In the genomic region with DNA sequence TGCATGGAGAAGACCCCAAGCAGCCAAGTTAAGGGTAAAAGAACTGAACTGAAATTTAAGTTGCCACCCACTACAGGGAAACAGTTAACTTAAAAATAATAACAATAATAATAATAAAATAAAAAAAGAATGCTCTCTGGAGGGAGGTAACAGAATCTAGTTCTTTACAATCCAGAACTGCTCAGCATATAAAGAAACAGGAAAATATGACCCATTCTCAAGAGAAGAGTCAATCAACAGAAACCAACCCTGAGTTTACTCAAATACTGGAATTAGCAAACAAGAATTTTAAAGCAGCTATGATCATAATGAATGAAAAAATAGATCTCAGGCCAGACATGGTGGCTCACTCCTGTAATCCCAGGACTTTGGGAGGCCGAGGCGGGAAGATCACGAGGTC, we compare ENCODE assay signal across 20 cellular contexts. TPM values are rescaled to one million over a fixed set of nuclear protein-coding genes. Genes with fewer than 3 reads are reported as not detected.
A peak's percentile ranks its signal among the peaks of the same experiment; 100 is the strongest.
DNase-seq lines count a peak whose midpoint lies in the region; ATAC-seq and TF ChIP-seq lines count a peak whose summit lies in the region.
"Had no signal": no experiment of that assay in that cellular context is flagged by ENCODE, and none has a peak within 500 bp of the region (broad histone marks: within the 10 kb centered on the region; RNA-seq: fewer than 3 reads in every experiment).

No MANE protein-coding gene starts in this region.

- H3K36me3 Mint-ChIP-seq in Caco-2 (ENCODE audit: insufficient read depth, unreplicated experiment): no peaks in the 10 kb centered on the region
- H3K36me3 Mint-ChIP-seq: immature natural killer cell had no signal

- no peak overlapping the region for H3K4me3 ChIP-seq in BLaER1 treated with 17β-estradiol and CSF1 and Interleukin-3, amounts not matched to agents 10 nM and 100 nM
- H3K4me3 ChIP-seq in Caco-2 (ENCODE audit: low read depth, low read length) (no peak overlapping the region), IMR-90 (ENCODE audit: insufficient read depth, low read depth, low read length) (no peak overlapping the region), hepatocyte (no peak overlapping the region), esophagus squamous epithelium (no peak overlapping the region)
- H3K4me3 ChIP-seq: GM23338 had no signal

- H2AK9ac ChIP-seq in IMR-90 (replicated peaks; ENCODE audit: low read depth, low read length, poor library complexity): no peak overlapping the region

- H2BK20ac ChIP-seq in IMR-90 (ENCODE audit: low read depth, low read length): peak overlapping the region; percentile 65; the same call in 1 of the 2 replicates

- H2BK120ac ChIP-seq in IMR-90 (ENCODE audit: low read depth, low read length): no peak overlapping the region

- no peak overlapping the region for H2AK5ac ChIP-seq in IMR-90 (ENCODE audit: low read depth, low read length)

- no peak overlapping the region for H3K56ac ChIP-seq in IMR-90 (ENCODE audit: extremely low read depth, insufficient read depth, low read length)

- H4K20me1 ChIP-seq in BLaER1 treated with 17β-estradiol and CSF1 and Interleukin-3, amounts not matched to agents 10 nM and 100 nM: peaks cover 96 to 100% (median 99%) of the 10 kb centered on the region in 11 experiments
- H4K20me1 ChIP-seq in IMR-90 (ENCODE audit: insufficient read depth, low read length) (peaks cover 72% of the 10 kb centered on the region), hepatocyte (ENCODE audit: insufficient read depth, poor library complexity, severe bottlenecking) (peaks cover 21% of the 10 kb centered on the region)

- no peak overlapping the region for H3K9ac ChIP-seq in BLaER1 treated with 17β-estradiol and CSF1 and Interleukin-3, amounts not matched to agents 10 nM and 100 nM
- H3K9ac ChIP-seq in IMR-90 (ENCODE audit: low read depth, low read length): no peak overlapping the region

- no peaks in the 10 kb centered on the region for H3K27me3 Mint-ChIP-seq in Caco-2 (ENCODE audit: insufficient read depth, unreplicated experiment)
- H3K27me3 Mint-ChIP-seq: B cell had no signal

- no CpG with 5 or more reads among the region's 3 CpGs for WGBS in IMR-90 (ENCODE audit: extremely low coverage in 2 of 2, insufficient read length in 1 of 2), 2 experiments
- 94% methylated on average over 3 of the region's 3 CpGs for WGBS in hepatocyte (ENCODE audit: low lambda C conversion rate, missing lambda C conversion rate)
- 72 to 88% methylated on average over 3 of the region's 3 CpGs for WGBS in esophagus squamous epithelium, 2 donors

- H4K8ac ChIP-seq in IMR-90 (ENCODE audit: low read depth in 2 of 2, low read length in 2 of 2): no peak overlapping the region

- peaks cover 29 to 63% (median 42%) of the 10 kb centered on the region in 10 experiments for H3K4me1 ChIP-seq in BLaER1 treated with 17β-estradiol and CSF1 and Interleukin-3, amounts not matched to agents 10 nM and 100 nM
- peaks cover 45% of the 10 kb centered on the region for H3K4me1 ChIP-seq in Caco-2
- peaks cover 20% of the 10 kb centered on the region for H3K4me1 ChIP-seq in IMR-90 (ENCODE audit: control insufficient read depth, insufficient read depth, low read length)
- no peaks in the 10 kb centered on the region for H3K4me1 ChIP-seq in hepatocyte (ENCODE audit: insufficient read depth)
- peaks cover 0 to 51% (median 16%) of the 10 kb centered on the region in 3 donors for H3K4me1 ChIP-seq in esophagus squamous epithelium

- H3K27ac Mint-ChIP-seq in Caco-2 (ENCODE audit: unreplicated experiment): peak overlapping the region; percentile 13
- H3K27ac Mint-ChIP-seq: B cell, GM23338, immature natural killer cell had no signal

- no peak overlapping the region for H2BK15ac ChIP-seq in IMR-90 (ENCODE audit: low read depth, low read length)

- intact Hi-C loops in Caco-2 (cut with micrococcal nuclease; ENCODE audit: unreplicated experiment) (no loop called here), IMR-90 (cut with micrococcal nuclease) (no loop called here), esophagus squamous epithelium (cut with DNase I) (no loop called here)

- no TSS peak for BruUV-seq in Caco-2 (replicated peaks; lab: Mats Ljungman, UMichigan)
- BruUV-seq in IMR-90 (replicated peaks; lab: Mats Ljungman, UMichigan): no TSS peak

- no peak overlapping the region for H2BK5ac ChIP-seq in IMR-90 (ENCODE audit: low read depth, low read length, poor library complexity, severe bottlenecking)

- dilution Hi-C loops in IMR-90 (cut with HindIII; ENCODE audit: low sequenced_read_pairs, unreplicated experiment): no loop called here

- POLR2A ChIA-PET in Caco-2 (lab: Charles Lee) (no interaction called here), IMR-90 (lab: Charles Lee; ENCODE audit: unreplicated experiment) (no interaction called here)

- CTCF ChIA-PET in Caco-2 (lab: Charles Lee) (no interaction called here), IMR-90 (lab: Yijun Ruan, JAX) (no interaction called here)

- no peak overlapping the region for H3K23ac ChIP-seq in IMR-90 (ENCODE audit: low read depth, low read length)

- H3K4me1 Mint-ChIP-seq in Caco-2 (ENCODE audit: low read depth, unreplicated experiment): peaks cover 43% of the 10 kb centered on the region

- peaks cover 94% of the 10 kb centered on the region for H3K79me2 ChIP-seq in hepatocyte

- no peak overlapping the region for H3K4me3 Mint-ChIP-seq in Caco-2 (ENCODE audit: unreplicated experiment)
- H3K4me3 Mint-ChIP-seq: B cell, GM23338, immature natural killer cell had no signal

- ATAC-seq in IMR-90 (ENCODE audit: low read depth): no peak
- ATAC-seq: GM23338; naive thymus-derived CD4-positive, alpha-beta T cell had no signal

- peak overlapping the region in 6 of 11 experiments; percentile 27 to 62 (median 49); a peak in 10 of 22 replicates for H3K4me2 ChIP-seq in BLaER1 treated with 17β-estradiol and CSF1 and Interleukin-3, amounts not matched to agents 10 nM and 100 nM
- H3K4me2 ChIP-seq in IMR-90 (ENCODE audit: low read depth, low read length) (no peak overlapping the region), hepatocyte (no peak overlapping the region)
- H3K4me2 ChIP-seq: GM23338 had no signal

- H3K9me3 ChIP-seq in BLaER1 treated with 17β-estradiol and CSF1 and Interleukin-3, amounts not matched to agents 10 nM and 100 nM (replicated peaks in 1 of 11): no peaks in the 10 kb centered on the region
- H3K9me3 ChIP-seq in Caco-2 (no peaks in the 10 kb centered on the region), IMR-90 (ENCODE audit: control insufficient read depth, insufficient read depth, low read length) (no peaks in the 10 kb centered on the region), hepatocyte (ENCODE audit: low read depth) (no peaks in the 10 kb centered on the region), esophagus squamous epithelium (no peaks in the 10 kb centered on the region)

- peaks cover 35 to 84% of the 10 kb centered on the region in 2 experiments for H3K79me1 ChIP-seq in IMR-90 (ENCODE audit: low read depth in 1 of 2, low read length in 2 of 2)

- peak overlapping the region; percentile 68; the same call in 1 of the 2 replicates for H3K14ac ChIP-seq in IMR-90 (replicated peaks; ENCODE audit: low read depth, low read length)

- H2AFZ ChIP-seq in IMR-90 (replicated peaks; ENCODE audit: low read length, poor library complexity): no peak overlapping the region
- no peak overlapping the region for H2AFZ ChIP-seq in hepatocyte
- H2AFZ ChIP-seq: GM23338 had no signal

- H3K9me3 Mint-ChIP-seq in Caco-2 (ENCODE audit: unreplicated experiment): no peaks in the 10 kb centered on the region
- H3K9me3 Mint-ChIP-seq: GM23338; immature natural killer cell; naive thymus-derived CD4-positive, alpha-beta T cell had no signal

- DNase-seq in Caco-2 (no peak), IMR-90 (no peak), hepatocyte (ENCODE audit: low spot score) (no peak), cerebellar nuclear complex (lab: John Stamatoyannopoulos, UW) (no peak), hippocampal formation (lab: John Stamatoyannopoulos, UW) (no peak), esophagus squamous epithelium (lab: John Stamatoyannopoulos, UW) (no peak)
- DNase-seq: brain microvascular endothelial cell; DMS 273 treated with DMSO at 0.1 percent for 48 hours; GF-D8; glutamatergic neuron; immature natural killer cell; naive thymus-derived CD4-positive, alpha-beta T cell; NCI-H1417; NCI-H2227 treated with DMSO at 0.1 percent for 48 hours; stimulated activated CD4-positive, alpha-beta T cell treated with anti-CD3 and anti-CD28 coated beads, Interleukin-2, amount 100 ng/mL, for 48 hours; SW 1271 had no signal

- peak overlapping the region; percentile 5; the same call in 1 of the 2 replicates for H3K4ac ChIP-seq in IMR-90 (ENCODE audit: low read depth, low read length)

- H3K36me3 ChIP-seq in BLaER1 treated with 17β-estradiol and CSF1 and Interleukin-3, amounts not matched to agents 10 nM and 100 nM: peaks cover 0 to 18% (median 6%) of the 10 kb centered on the region in 11 experiments; a peak in 11 of 22 replicates
- H3K36me3 ChIP-seq in Caco-2 (ENCODE audit: control insufficient read depth, insufficient read depth, low read length): no peaks in the 10 kb centered on the region
- no peaks in the 10 kb centered on the region for H3K36me3 ChIP-seq in IMR-90 (ENCODE audit: control insufficient read depth, insufficient read depth, low read length)
- no peaks in the 10 kb centered on the region for H3K36me3 ChIP-seq in hepatocyte (replicated peaks; ENCODE audit: insufficient read depth, low read depth)
- no peaks in the 10 kb centered on the region for H3K36me3 ChIP-seq in esophagus squamous epithelium
- H3K36me3 ChIP-seq: brain microvascular endothelial cell had no signal

- H3K18ac ChIP-seq in IMR-90 (ENCODE audit: low read depth, low read length): no peak overlapping the region

- H3K9me2 ChIP-seq in hepatocyte (replicated peaks; ENCODE audit: insufficient read depth): no peaks in the 10 kb centered on the region

- in situ Hi-C loops in IMR-90 (cut with MboI; ENCODE audit: low sequenced_read_pairs): no loop called here

- TF ChIP-seq CTCF in Caco-2 (IDR thresholded peaks at IDR 0.05; ENCODE audit: insufficient read depth in 1 of 2, low read depth in 1 of 2, low read length in 1 of 2, severe bottlenecking in 1 of 2, unreplicated experiment in 1 of 2) (no peak), IMR-90 (conservative IDR thresholded peaks at IDR 0.05; ENCODE audit: low read depth, low read length) (no peak), hepatocyte (IDR thresholded peaks at IDR 0.05; ENCODE audit: poor library complexity) (no peak), esophagus squamous epithelium (IDR thresholded peaks at IDR 0.05) (no peak)

- no peak overlapping the region for H4K5ac ChIP-seq in IMR-90 (ENCODE audit: low read depth, low read length)

- no peak for TF ChIP-seq RAD21 in IMR-90 (IDR thresholded peaks at IDR 0.05; ENCODE audit: low read length)

- peaks cover 19% of the 10 kb centered on the region for H3K9me1 ChIP-seq in IMR-90 (ENCODE audit: insufficient read depth, low read length)

- no peak overlapping the region for H4K91ac ChIP-seq in IMR-90 (ENCODE audit: insufficient read depth, low read depth, low read length)

- H3K27me3 ChIP-seq in BLaER1 treated with 17β-estradiol and CSF1 and Interleukin-3, amounts not matched to agents 10 nM and 100 nM: no peaks in the 10 kb centered on the region
- no peaks in the 10 kb centered on the region for H3K27me3 ChIP-seq in Caco-2 (replicated peaks; ENCODE audit: control insufficient read depth, insufficient read depth, low read length)
- no peaks in the 10 kb centered on the region for H3K27me3 ChIP-seq in IMR-90 (ENCODE audit: control insufficient read depth, insufficient read depth, low read length)
- H3K27me3 ChIP-seq in hepatocyte: no peaks in the 10 kb centered on the region
- H3K27me3 ChIP-seq in esophagus squamous epithelium: no peaks in the 10 kb centered on the region
- H3K27me3 ChIP-seq: brain microvascular endothelial cell had no signal

- TF ChIP-seq POLR2A in IMR-90 (IDR thresholded peaks at IDR 0.05; ENCODE audit: low read depth, low read length) (no peak), esophagus squamous epithelium (IDR thresholded peaks at IDR 0.05) (no peak)

- peak overlapping the region in 1 of 11 experiments; percentile 8; a peak in 2 of 22 replicates for H3K27ac ChIP-seq in BLaER1 treated with 17β-estradiol and CSF1 and Interleukin-3, amounts not matched to agents 10 nM and 100 nM
- no peak overlapping the region for H3K27ac ChIP-seq in IMR-90 (ENCODE audit: insufficient read depth, low read length)
- peak overlapping the region; percentile 48 for H3K27ac ChIP-seq in hepatocyte
- peak overlapping the region in 1 of 4 donors; percentile 39 for H3K27ac ChIP-seq in esophagus squamous epithelium
- H3K27ac ChIP-seq: brain microvascular endothelial cell, VCaP had no signal

RNA-seq across cellular contexts. Expression of a gene that starts 53.8 kb away (rescaled TPM):
- total RNA-seq in Caco-2 (2022): 54.3 and 58.0 TPM in 2 replicates
- 182 and 192 TPM in 2 replicates for total RNA-seq in IMR-90 (2012; rRNA removed)
- 175 and 179 TPM in 2 replicates for polyA plus RNA-seq in IMR-90 (2012; rRNA removed)
- polyA plus RNA-seq in IMR-90 (2012; cell fraction: cytosol; rRNA removed): 105 and 110 TPM in 2 replicates
- polyA plus RNA-seq in IMR-90 (2012; cell fraction: nucleus; rRNA removed; ENCODE audit: low replicate concordance): 162 and 172 TPM in 2 replicates
- total RNA-seq in hepatocyte: 45.3 and 56.4 TPM in 2 replicates
- 29.7 and 29.9 TPM in 2 replicates for polyA plus RNA-seq in hepatocyte
- total RNA-seq in esophagus squamous epithelium: 10 to 100 TPM; 13.8 to 56.3 (median 23.4) TPM

Comparison
In these comparisons a context has a peak if more than half of its experiments do, and no peak if none do; other contexts are left out.
1. H3K4me2 ChIP-seq: peak in BLaER1 treated with 17β-estradiol and CSF1 and Interleukin-3, amounts not matched to agents 10 nM and 100 nM (6 of 11); none in IMR-90 (single experiment) and hepatocyte (single experiment).